23 cellular contexts compared by ENCODE assay signal in the genomic region with DNA sequence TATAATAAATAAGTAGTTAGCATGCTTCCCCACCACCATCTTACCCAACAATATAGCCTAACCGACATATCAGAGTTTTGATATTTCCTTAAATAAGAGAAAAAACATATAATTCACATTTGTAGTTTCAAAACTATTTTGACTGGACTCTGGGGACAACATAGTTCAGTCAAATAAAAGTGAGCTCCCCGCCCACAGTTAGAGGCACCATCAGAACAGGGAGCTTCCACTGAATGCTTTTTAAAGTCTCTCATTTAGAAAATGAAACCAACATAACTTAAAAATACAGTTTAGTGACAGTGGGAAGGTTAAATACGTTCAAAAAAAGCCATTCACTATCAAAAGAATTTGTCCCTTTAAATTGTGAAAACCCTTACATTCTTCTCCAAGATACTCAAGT.
DNase-seq lines count a peak whose midpoint lies in the region; ATAC-seq and TF ChIP-seq lines count a peak whose summit lies in the region.
"Had no signal": no experiment of that assay in that cellular context is flagged by ENCODE, and none has a peak within 500 bp of the region (broad histone marks: within the 10 kb centered on the region; RNA-seq: fewer than 3 reads in every experiment).

No MANE protein-coding gene starts in this region.

- no peaks in the 10 kb centered on the region for H3K27me3 Mint-ChIP-seq in activated T-cell treated with anti-CD3 and anti-CD28 coated beads, Interleukin-2, amount 50 U/mL, for 24 hours

- H3K4me1 Mint-ChIP-seq in activated T-cell treated with anti-CD3 and anti-CD28 coated beads, Interleukin-2, amount 50 U/mL, for 24 hours (ENCODE audit: low read depth) = peaks cover 5% of the 10 kb centered on the region

- no peak overlapping the region for H3K4me3 ChIP-seq in esophagus muscularis mucosa
- no peak overlapping the region for H3K4me3 ChIP-seq in thyroid gland (replicated peaks in 1 of 3)
- H3K4me3 ChIP-seq: ascending aorta, gastrocnemius medialis, lung, tibial nerve had no signal

- H3K27me3 ChIP-seq in esophagus muscularis mucosa = no peaks in the 10 kb centered on the region
- no peaks in the 10 kb centered on the region for H3K27me3 ChIP-seq in thyroid gland
- H3K27me3 ChIP-seq: ascending aorta, gastrocnemius medialis, neutrophil, tibial nerve had no signal

- H3K27ac ChIP-seq in esophagus muscularis mucosa (replicated peaks in 1 of 4) (no peak overlapping the region), thyroid gland (no peak overlapping the region)
- H3K27ac ChIP-seq: ascending aorta, gastrocnemius medialis, neutrophil, RWPE1, tibial nerve had no signal

- H3K4me1 ChIP-seq in esophagus muscularis mucosa (peaks cover 7 to 16% (median 9%) of the 10 kb centered on the region in 4 donors), thyroid gland (peaks cover 5 to 6% of the 10 kb centered on the region in 2 donors)
- H3K4me1 ChIP-seq: ascending aorta had no signal

- TF ChIP-seq POLR2A in esophagus muscularis mucosa (IDR thresholded peaks at IDR 0.05; ENCODE audit: low read depth) (no peak), thyroid gland (IDR thresholded peaks at IDR 0.05) (no peak)

- DNase-seq in activated T-cell treated with anti-CD3 and anti-CD28 coated beads, Interleukin-2, amount 50 U/mL, for 24 hours = no peak
- DNase-seq in activated T-cell treated with anti-CD3 and anti-CD28 coated beads, Interleukin-2, amount 50 U/mL, for 1 hour = no peak
- DNase-seq in esophagus muscularis mucosa (ENCODE audit: extremely low spot score) = no peak
- DNase-seq in thyroid gland = no peak
- DNase-seq in NCI-H1105 (lab: John Stamatoyannopoulos, UW) = no peak
- DNase-seq: activated naive CD4-positive, alpha-beta T cell treated with anti-CD3 and anti-CD28 coated beads, Interleukin-2, amount 50 U/mL, for 16 hours; cerebellar nuclear complex; erythroblast; gastrocnemius medialis; IMR-90; kidney; NCI-H1417 treated with DMSO at 0.1 percent for 48 hours; NCI-H510A treated with DMSO at 0.1 percent for 48 hours; small intestine; stimulated activated naive CD8-positive, alpha-beta T cell treated with anti-CD3 and anti-CD28 coated beads, Interleukin-15, Interleukin-2, amounts not matched to agents 100 U/mL and 50 U/mL, for 24 hours had no signal

- H3K36me3 ChIP-seq in esophagus muscularis mucosa (peaks cover 0 to 12% (median 2%) of the 10 kb centered on the region in 4 donors), thyroid gland (no peaks in the 10 kb centered on the region)
- H3K36me3 ChIP-seq: ascending aorta, gastrocnemius medialis, neutrophil, tibial nerve had no signal

- H3K9me3 ChIP-seq in esophagus muscularis mucosa (no peaks in the 10 kb centered on the region), thyroid gland (no peaks in the 10 kb centered on the region)
- H3K9me3 ChIP-seq: ascending aorta, gastrocnemius medialis, neutrophil, tibial nerve had no signal

- TF ChIP-seq EP300 in esophagus muscularis mucosa (IDR thresholded peaks at IDR 0.05) = no peak

- H3K27ac Mint-ChIP-seq in activated T-cell treated with anti-CD3 and anti-CD28 coated beads, Interleukin-2, amount 50 U/mL, for 24 hours = peak overlapping the region; percentile 20

- WGBS in esophagus muscularis mucosa = 86% methylated on average over 3 of the region's 3 CpGs
- WGBS in thyroid gland, 2 donors = 85 to 86% methylated on average over 3 of the region's 3 CpGs

- ATAC-seq in GM21381 (IDR thresholded peaks at IDR 0.05; ENCODE audit: unreplicated experiment) = peak; percentile 51
- ATAC-seq in HG03565 (IDR thresholded peaks at IDR 0.05; ENCODE audit: unreplicated experiment) = peak; percentile 48
- ATAC-seq in HG02623 (IDR thresholded peaks at IDR 0.05; ENCODE audit: unreplicated experiment) = no peak
- ATAC-seq: gastrocnemius medialis; stimulated activated naive CD8-positive, alpha-beta T cell treated with anti-CD3 and anti-CD28 coated beads, Interleukin-15, Interleukin-2, amounts not matched to agents 100 U/mL and 50 U/mL, for 24 hours had no signal

- H3K36me3 Mint-ChIP-seq in activated T-cell treated with anti-CD3 and anti-CD28 coated beads, Interleukin-2, amount 50 U/mL, for 24 hours (ENCODE audit: low read depth) = peaks cover 74% of the 10 kb centered on the region

- H3K4me3 Mint-ChIP-seq in activated T-cell treated with anti-CD3 and anti-CD28 coated beads, Interleukin-2, amount 50 U/mL, for 24 hours = no peak overlapping the region

- intact Hi-C loops in esophagus muscularis mucosa (cut with DNase I) (no loop called here), thyroid gland (cut with DNase I) (no loop called here)

- TF ChIP-seq CTCF in esophagus muscularis mucosa (IDR thresholded peaks at IDR 0.05) (no peak), thyroid gland (IDR thresholded peaks at IDR 0.05) (no peak)

- no peaks in the 10 kb centered on the region for H3K9me3 Mint-ChIP-seq in activated T-cell treated with anti-CD3 and anti-CD28 coated beads, Interleukin-2, amount 50 U/mL, for 24 hours
